10 cellular contexts compared by ENCODE assay signal in genomic region chr13:50810998-50811397, GRCh38.
DNase-seq lines count a peak whose midpoint lies in the region; ATAC-seq, FAIRE-seq and TF ChIP-seq lines count a peak whose summit lies in the region.
"Had no signal": no experiment of that assay in that cellular context is flagged by ENCODE, and none has a peak within 500 bp of the region (broad histone marks: within the 10 kb centered on the region; RNA-seq: fewer than 3 reads in every experiment).

No MANE protein-coding gene starts in this region.

- DNase-seq in GM18507 (ENCODE audit: extremely low spot score, insufficient read length, low read depth) = peak; percentile 25
- no peak for DNase-seq in NCI-H82 (lab: John Stamatoyannopoulos, UW)
- DNase-seq in COR-L47 (lab: John Stamatoyannopoulos, UW) = no peak
- DNase-seq in coronary artery (ENCODE audit: low spot score) = no peak
- no peak for DNase-seq in iPS-NIHi7 (ENCODE audit: extremely low spot score)
- DNase-seq: EL, NCI-H1092 had no signal

- H3K4me3 ChIP-seq in coronary artery = no peak overlapping the region

- peak; percentile 96 for FAIRE-seq in GM18507 (lab: Jason Lieb, UNC)

- TF ChIP-seq CTCF in VCaP (conservative IDR thresholded peaks at IDR 0.05) (no peak), coronary artery (IDR thresholded peaks at IDR 0.05) (no peak)

- H3K27ac ChIP-seq in VCaP = peak overlapping the region; percentile 65; the same call in 1 of the 2 replicates
- no peak overlapping the region for H3K27ac ChIP-seq in coronary artery

- ATAC-seq in GM21528 (IDR thresholded peaks at IDR 0.05; ENCODE audit: low FRiP score, unreplicated experiment) (peak; percentile 94), HG03439 (IDR thresholded peaks at IDR 0.05; ENCODE audit: unreplicated experiment) (peak; percentile 93)
